1 cellular context compared by ENCODE assay signal in the genomic region with DNA sequence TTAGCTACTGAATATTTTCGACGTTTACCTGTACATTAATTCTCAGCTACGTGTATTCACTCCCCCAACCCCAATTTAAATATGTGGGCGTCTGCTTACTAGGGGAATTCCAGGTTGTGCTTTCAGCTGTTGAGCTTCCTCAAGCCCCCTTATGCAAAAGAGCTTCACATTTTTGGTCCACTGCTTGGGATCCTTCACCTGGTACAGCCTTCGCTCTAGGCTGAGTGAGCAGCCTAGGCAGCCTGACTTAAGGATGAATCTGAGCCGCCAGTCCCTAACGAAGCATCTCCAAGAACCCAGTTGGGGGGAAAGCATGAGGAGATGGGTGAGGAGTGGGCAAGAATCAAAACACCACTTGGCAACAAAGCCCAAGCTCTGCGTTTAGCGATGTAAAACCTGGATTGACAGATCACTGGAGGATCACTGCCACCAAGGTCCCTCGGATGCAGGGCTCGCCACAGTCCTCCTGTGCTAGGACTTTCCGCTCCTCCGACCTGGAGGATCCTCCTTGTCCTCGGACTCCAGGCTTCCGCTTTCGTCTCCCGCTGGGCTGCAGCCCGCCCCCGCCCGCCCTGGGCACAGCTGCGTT.
TF ChIP-seq lines count a peak whose summit lies in the region.

No MANE protein-coding gene starts in this region.

TF ChIP-seq in HEK293, 187 proteins besides CTCF, POLR2A, EP300 and RAD21 (continued from another document and continues in another):
- TF ChIP-seq, protein P1, sequence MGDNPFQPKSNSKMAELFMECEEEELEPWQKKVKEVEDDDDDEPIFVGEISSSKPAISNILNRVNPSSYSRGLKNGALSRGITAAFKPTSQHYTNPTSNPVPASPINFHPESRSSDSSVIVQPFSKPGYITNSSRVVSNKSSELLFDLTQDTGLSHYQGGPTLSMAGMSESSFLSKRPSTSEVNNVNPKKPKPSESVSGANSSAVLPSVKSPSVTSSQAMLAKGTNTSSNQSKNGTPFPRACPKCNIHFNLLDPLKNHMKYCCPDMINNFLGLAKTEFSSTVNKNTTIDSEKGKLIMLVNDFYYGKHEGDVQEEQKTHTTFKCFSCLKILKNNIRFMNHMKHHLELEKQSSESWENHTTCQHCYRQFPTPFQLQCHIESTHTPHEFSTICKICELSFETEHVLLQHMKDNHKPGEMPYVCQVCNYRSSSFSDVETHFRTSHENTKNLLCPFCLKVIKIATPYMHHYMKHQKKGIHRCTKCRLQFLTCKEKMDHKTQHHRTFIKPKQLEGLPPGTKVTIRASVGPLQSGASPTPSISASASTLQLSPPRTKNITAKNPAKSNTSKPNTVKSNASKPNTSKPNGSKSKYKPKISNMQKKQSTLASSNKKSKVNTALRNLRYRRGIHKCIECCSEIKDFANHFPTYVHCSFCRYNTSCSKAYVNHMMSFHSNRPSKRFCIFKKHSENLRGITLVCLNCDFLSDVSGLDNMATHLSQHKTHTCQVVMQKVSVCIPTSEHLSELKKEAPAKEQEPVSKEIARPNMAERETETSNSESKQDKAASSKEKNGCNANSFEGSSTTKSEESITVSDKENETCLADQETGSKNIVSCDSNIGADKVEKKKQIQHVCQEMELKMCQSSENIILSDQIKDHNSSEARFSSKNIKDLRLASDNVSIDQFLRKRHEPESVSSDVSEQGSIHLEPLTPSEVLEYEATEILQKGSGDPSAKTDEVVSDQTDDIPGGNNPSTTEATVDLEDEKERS (tag by site-specific recombination; IDR thresholded peaks at IDR 0.05): no peak
- TF ChIP-seq, protein P2, sequence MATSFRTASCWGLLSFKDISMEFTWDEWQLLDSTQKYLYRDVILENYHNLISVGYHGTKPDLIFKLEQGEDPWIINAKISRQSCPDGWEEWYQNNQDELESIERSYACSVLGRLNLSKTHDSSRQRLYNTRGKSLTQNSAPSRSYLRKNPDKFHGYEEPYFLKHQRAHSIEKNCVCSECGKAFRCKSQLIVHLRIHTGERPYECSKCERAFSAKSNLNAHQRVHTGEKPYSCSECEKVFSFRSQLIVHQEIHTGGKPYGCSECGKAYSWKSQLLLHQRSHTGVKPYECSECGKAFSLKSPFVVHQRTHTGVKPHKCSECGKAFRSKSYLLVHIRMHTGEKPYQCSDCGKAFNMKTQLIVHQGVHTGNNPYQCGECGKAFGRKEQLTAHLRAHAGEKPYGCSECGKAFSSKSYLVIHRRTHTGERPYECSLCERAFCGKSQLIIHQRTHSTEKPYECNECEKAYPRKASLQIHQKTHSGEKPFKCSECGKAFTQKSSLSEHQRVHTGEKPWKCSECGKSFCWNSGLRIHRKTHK (tag by site-specific recombination; IDR thresholded peaks at IDR 0.05): no peak
- TF ChIP-seq ZBTB8A (tag by site-specific recombination; IDR thresholded peaks at IDR 0.05): no peak
- TF ChIP-seq HOXC10 (CRISPR knock-in tag; IDR thresholded peaks at IDR 0.05): no peak
- no peak for TF ChIP-seq ZNF776 (tag by site-specific recombination; IDR thresholded peaks at IDR 0.05; ENCODE audit: borderline replicate concordance)
- TF ChIP-seq, protein P3, sequence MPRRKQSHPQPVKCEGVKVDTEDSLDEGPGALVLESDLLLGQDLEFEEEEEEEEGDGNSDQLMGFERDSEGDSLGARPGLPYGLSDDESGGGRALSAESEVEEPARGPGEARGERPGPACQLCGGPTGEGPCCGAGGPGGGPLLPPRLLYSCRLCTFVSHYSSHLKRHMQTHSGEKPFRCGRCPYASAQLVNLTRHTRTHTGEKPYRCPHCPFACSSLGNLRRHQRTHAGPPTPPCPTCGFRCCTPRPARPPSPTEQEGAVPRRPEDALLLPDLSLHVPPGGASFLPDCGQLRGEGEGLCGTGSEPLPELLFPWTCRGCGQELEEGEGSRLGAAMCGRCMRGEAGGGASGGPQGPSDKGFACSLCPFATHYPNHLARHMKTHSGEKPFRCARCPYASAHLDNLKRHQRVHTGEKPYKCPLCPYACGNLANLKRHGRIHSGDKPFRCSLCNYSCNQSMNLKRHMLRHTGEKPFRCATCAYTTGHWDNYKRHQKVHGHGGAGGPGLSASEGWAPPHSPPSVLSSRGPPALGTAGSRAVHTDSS (tag by site-specific recombination; IDR thresholded peaks at IDR 0.05): no peak
- TF ChIP-seq ZBTB17 (tag by site-specific recombination; IDR thresholded peaks at IDR 0.05): peak; percentile 54
- TF ChIP-seq, protein P4, sequence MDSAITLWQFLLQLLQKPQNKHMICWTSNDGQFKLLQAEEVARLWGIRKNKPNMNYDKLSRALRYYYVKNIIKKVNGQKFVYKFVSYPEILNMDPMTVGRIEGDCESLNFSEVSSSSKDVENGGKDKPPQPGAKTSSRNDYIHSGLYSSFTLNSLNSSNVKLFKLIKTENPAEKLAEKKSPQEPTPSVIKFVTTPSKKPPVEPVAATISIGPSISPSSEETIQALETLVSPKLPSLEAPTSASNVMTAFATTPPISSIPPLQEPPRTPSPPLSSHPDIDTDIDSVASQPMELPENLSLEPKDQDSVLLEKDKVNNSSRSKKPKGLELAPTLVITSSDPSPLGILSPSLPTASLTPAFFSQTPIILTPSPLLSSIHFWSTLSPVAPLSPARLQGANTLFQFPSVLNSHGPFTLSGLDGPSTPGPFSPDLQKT (IDR thresholded peaks at IDR 0.05; ENCODE audit: borderline replicate concordance, low read depth, low read length): no peak
- no peak for TF ChIP-seq ZNF423 (tag by site-specific recombination; IDR thresholded peaks at IDR 0.05)
- TF ChIP-seq, protein P5, sequence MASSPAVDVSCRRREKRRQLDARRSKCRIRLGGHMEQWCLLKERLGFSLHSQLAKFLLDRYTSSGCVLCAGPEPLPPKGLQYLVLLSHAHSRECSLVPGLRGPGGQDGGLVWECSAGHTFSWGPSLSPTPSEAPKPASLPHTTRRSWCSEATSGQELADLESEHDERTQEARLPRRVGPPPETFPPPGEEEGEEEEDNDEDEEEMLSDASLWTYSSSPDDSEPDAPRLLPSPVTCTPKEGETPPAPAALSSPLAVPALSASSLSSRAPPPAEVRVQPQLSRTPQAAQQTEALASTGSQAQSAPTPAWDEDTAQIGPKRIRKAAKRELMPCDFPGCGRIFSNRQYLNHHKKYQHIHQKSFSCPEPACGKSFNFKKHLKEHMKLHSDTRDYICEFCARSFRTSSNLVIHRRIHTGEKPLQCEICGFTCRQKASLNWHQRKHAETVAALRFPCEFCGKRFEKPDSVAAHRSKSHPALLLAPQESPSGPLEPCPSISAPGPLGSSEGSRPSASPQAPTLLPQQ (tag by site-specific recombination; IDR thresholded peaks at IDR 0.05): peak; percentile 28; the same call in 1 of the 2 replicates
- TF ChIP-seq ZNF2 (tag by site-specific recombination; IDR thresholded peaks at IDR 0.05): peak; percentile 63; the same call in 1 of the 2 replicates
- no peak for TF ChIP-seq ZNF48 (tag by site-specific recombination; IDR thresholded peaks at IDR 0.05)
- TF ChIP-seq SCRT2 (tag by site-specific recombination; IDR thresholded peaks at IDR 0.05): no peak
- TF ChIP-seq, protein P6, sequence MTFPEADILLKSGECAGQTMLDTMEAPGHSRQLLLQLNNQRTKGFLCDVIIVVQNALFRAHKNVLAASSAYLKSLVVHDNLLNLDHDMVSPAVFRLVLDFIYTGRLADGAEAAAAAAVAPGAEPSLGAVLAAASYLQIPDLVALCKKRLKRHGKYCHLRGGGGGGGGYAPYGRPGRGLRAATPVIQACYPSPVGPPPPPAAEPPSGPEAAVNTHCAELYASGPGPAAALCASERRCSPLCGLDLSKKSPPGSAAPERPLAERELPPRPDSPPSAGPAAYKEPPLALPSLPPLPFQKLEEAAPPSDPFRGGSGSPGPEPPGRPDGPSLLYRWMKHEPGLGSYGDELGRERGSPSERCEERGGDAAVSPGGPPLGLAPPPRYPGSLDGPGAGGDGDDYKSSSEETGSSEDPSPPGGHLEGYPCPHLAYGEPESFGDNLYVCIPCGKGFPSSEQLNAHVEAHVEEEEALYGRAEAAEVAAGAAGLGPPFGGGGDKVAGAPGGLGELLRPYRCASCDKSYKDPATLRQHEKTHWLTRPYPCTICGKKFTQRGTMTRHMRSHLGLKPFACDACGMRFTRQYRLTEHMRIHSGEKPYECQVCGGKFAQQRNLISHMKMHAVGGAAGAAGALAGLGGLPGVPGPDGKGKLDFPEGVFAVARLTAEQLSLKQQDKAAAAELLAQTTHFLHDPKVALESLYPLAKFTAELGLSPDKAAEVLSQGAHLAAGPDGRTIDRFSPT (tag by site-specific recombination; IDR thresholded peaks at IDR 0.05): peak; percentile 16; the same call in 1 of the 2 replicates
- TF ChIP-seq ZNF585B (tag by site-specific recombination; IDR thresholded peaks at IDR 0.05): no peak
- no peak for TF ChIP-seq ZNF223 (tag by site-specific recombination; IDR thresholded peaks at IDR 0.05)
- no peak for TF ChIP-seq ZNF146 (tag by site-specific recombination; IDR thresholded peaks at IDR 0.05)
- no peak for TF ChIP-seq TRIM28 (IDR thresholded peaks at IDR 0.05; ENCODE audit: borderline replicate concordance, low read length)
- no peak for TF ChIP-seq SCRT1 (tag by site-specific recombination; IDR thresholded peaks at IDR 0.05; ENCODE audit: borderline replicate concordance)
- TF ChIP-seq, protein P7, sequence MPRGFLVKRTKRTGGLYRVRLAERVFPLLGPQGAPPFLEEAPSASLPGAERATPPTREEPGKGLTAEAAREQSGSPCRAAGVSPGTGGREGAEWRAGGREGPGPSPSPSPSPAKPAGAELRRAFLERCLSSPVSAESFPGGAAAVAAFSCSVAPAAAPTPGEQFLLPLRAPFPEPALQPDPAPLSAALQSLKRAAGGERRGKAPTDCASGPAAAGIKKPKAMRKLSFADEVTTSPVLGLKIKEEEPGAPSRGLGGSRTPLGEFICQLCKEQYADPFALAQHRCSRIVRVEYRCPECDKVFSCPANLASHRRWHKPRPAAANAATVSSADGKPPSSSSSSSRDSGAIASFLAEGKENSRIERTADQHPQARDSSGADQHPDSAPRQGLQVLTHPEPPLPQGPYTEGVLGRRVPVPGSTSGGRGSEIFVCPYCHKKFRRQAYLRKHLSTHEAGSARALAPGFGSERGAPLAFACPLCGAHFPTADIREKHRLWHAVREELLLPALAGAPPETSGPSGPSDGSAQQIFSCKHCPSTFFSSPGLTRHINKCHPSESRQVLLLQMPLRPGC (tag by site-specific recombination; IDR thresholded peaks at IDR 0.05): no peak
- TF ChIP-seq, protein P8, sequence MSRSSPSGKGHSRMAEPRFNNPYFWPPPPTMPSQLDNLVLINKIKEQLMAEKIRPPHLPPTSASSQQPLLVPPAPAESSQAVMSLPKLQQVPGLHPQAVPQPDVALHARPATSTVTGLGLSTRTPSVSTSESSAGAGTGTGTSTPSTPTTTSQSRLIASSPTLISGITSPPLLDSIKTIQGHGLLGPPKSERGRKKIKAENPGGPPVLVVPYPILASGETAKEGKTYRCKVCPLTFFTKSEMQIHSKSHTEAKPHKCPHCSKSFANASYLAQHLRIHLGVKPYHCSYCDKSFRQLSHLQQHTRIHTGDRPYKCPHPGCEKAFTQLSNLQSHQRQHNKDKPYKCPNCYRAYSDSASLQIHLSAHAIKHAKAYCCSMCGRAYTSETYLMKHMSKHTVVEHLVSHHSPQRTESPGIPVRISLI (tag by site-specific recombination; IDR thresholded peaks at IDR 0.05): no peak
- no peak for TF ChIP-seq ZNF544 (tag by site-specific recombination; IDR thresholded peaks at IDR 0.05)
- TF ChIP-seq, protein P9, sequence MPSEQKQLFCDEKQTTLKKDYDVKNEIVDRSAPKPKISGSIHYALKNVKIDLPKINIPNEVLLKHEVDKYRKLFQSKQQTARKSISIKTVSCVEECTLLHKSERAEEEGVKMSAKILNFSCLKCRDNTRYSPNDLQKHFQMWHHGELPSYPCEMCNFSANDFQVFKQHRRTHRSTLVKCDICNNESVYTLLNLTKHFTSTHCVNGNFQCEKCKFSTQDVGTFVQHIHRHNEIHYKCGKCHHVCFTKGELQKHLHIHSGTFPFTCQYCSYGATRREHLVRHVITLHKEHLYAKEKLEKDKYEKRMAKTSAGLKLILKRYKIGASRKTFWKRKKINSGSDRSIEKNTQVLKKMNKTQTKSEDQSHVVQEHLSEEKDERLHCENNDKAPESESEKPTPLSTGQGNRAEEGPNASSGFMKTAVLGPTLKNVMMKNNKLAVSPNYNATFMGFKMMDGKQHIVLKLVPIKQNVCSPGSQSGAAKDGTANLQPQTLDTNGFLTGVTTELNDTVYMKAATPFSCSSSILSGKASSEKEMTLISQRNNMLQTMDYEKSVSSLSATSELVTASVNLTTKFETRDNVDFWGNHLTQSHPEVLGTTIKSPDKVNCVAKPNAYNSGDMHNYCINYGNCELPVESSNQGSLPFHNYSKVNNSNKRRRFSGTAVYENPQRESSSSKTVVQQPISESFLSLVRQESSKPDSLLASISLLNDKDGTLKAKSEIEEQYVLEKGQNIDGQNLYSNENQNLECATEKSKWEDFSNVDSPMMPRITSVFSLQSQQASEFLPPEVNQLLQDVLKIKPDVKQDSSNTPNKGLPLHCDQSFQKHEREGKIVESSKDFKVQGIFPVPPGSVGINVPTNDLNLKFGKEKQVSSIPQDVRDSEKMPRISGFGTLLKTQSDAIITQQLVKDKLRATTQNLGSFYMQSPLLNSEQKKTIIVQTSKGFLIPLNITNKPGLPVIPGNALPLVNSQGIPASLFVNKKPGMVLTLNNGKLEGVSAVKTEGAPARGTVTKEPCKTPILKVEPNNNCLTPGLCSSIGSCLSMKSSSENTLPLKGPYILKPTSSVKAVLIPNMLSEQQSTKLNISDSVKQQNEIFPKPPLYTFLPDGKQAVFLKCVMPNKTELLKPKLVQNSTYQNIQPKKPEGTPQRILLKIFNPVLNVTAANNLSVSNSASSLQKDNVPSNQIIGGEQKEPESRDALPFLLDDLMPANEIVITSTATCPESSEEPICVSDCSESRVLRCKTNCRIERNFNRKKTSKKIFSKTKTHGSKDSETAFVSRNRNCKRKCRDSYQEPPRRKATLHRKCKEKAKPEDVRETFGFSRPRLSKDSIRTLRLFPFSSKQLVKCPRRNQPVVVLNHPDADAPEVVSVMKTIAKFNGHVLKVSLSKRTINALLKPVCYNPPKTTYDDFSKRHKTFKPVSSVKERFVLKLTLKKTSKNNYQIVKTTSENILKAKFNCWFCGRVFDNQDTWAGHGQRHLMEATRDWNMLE (tag by site-specific recombination; conservative IDR thresholded peaks at IDR 0.05; ENCODE audit: low read depth): no peak
- no peak for TF ChIP-seq ZNF394 (tag by site-specific recombination; IDR thresholded peaks at IDR 0.05; ENCODE audit: borderline replicate concordance)
- 0 out of 2 replicates have a peak, but pooled peaks have one; percentile 39 for TF ChIP-seq ZBTB7A (tag by site-specific recombination; IDR thresholded peaks at IDR 0.05; ENCODE audit: low read depth)
- TF ChIP-seq ZFP69B (tag by site-specific recombination; IDR thresholded peaks at IDR 0.05): 0 out of 2 replicates have a peak, but pooled peaks have one; percentile 22
- TF ChIP-seq PRDM1 (tag by site-specific recombination; IDR thresholded peaks at IDR 0.05): no peak
- no peak for TF ChIP-seq YY2 (tag by site-specific recombination; IDR thresholded peaks at IDR 0.05)
- TF ChIP-seq ZNF202 (tag by site-specific recombination; IDR thresholded peaks at IDR 0.05; ENCODE audit: borderline replicate concordance): no peak
- no peak for TF ChIP-seq MEIS1 (CRISPR knock-in tag; IDR thresholded peaks at IDR 0.05; ENCODE audit: borderline replicate concordance)
- no peak for TF ChIP-seq ZNF266 (tag by site-specific recombination; IDR thresholded peaks at IDR 0.05; ENCODE audit: low read depth)
- no peak for TF ChIP-seq ZFHX2 (tag by site-specific recombination; conservative IDR thresholded peaks at IDR 0.05)
- no peak for TF ChIP-seq ZNF596 (tag by site-specific recombination; IDR thresholded peaks at IDR 0.05)
- TF ChIP-seq ZNF530 (tag by site-specific recombination; IDR thresholded peaks at IDR 0.05; ENCODE audit: low read depth): no peak
- no peak for TF ChIP-seq SALL2 (tag by site-specific recombination; IDR thresholded peaks at IDR 0.05; ENCODE audit: borderline replicate concordance)
- TF ChIP-seq ZBTB48 (tag by site-specific recombination; IDR thresholded peaks at IDR 0.05): peak; percentile 59; the same call in 1 of the 2 replicates
- no peak for TF ChIP-seq HOXD13 (CRISPR knock-in tag; IDR thresholded peaks at IDR 0.05; ENCODE audit: borderline replicate concordance)
- TF ChIP-seq RBAK (tag by site-specific recombination; IDR thresholded peaks at IDR 0.05): no peak
- no peak for TF ChIP-seq ZNF843 (tag by site-specific recombination; IDR thresholded peaks at IDR 0.05)
- TF ChIP-seq ZNF624 (tag by site-specific recombination; IDR thresholded peaks at IDR 0.05): no peak
